In genomic region chr10:14008648-14009072, GRCh38 we compare ENCODE assay signal across 9 cellular contexts.
DNase-seq lines count a peak whose midpoint lies in the region; ATAC-seq and TF ChIP-seq lines count a peak whose summit lies in the region.
"Had no signal": no experiment of that assay in that cellular context is flagged by ENCODE, and none has a peak within 500 bp of the region (broad histone marks: within the 10 kb centered on the region; RNA-seq: fewer than 3 reads in every experiment).

No MANE protein-coding gene starts in this region.

- no peak for DNase-seq in CD8-positive, alpha-beta T cell
- DNase-seq in SJCRH30 (no peak), endodermal cell (no peak), psoas muscle (no peak), ureter (ENCODE audit: low spot score) (no peak), NCI-H1417 treated with DMSO at 0.1 percent for 48 hours (lab: John Stamatoyannopoulos, UW) (no peak), thyroid gland (no peak)
- DNase-seq: NCI-H2081 treated with DMSO at 0.1 percent for 48 hours had no signal

- no peak for TF ChIP-seq POLR2A in thyroid gland (IDR thresholded peaks at IDR 0.05)

- intact Hi-C loops in CD8-positive, alpha-beta T cell (cut with DNase I, micrococcal nuclease) = loop anchor here in 1 of 2 experiments (2.0 to 10.0 kb wide), 2 partner anchors 86 to 222 kb away; no protein-coding TSS in a partner anchor
- intact Hi-C loops in psoas muscle (cut with DNase I) = no loop called here
- intact Hi-C loops in thyroid gland (cut with DNase I) = no loop called here

- peak overlapping the region; percentile 84 for H3K4me3 Mint-ChIP-seq in CD8-positive, alpha-beta T cell
- H3K4me3 Mint-ChIP-seq in endodermal cell = no peak overlapping the region

- H3K4me3 ChIP-seq in CD8-positive, alpha-beta T cell (ENCODE audit: low read depth, low read length) = peak overlapping the region; percentile 42
- H3K4me3 ChIP-seq in SJCRH30 = peak overlapping the region; percentile 55
- no peak overlapping the region for H3K4me3 ChIP-seq in endodermal cell (ENCODE audit: low read length)
- peak overlapping the region; percentile 46 for H3K4me3 ChIP-seq in psoas muscle
- no peak overlapping the region for H3K4me3 ChIP-seq in thyroid gland (replicated peaks in 1 of 3)

- 94 to 100% methylated on average over 9 of the region's 9 CpGs for WGBS in endodermal cell (ENCODE audit: insufficient coverage in 1 of 2, insufficient read length in 1 of 2), 2 experiments
- WGBS in psoas muscle, 3 donors = 10 to 13% (median 13%) methylated on average over 9 of the region's 9 CpGs
- WGBS in thyroid gland, 2 donors = 55 to 62% methylated on average over 9 of the region's 9 CpGs

- H3K9me3 ChIP-seq in CD8-positive, alpha-beta T cell (ENCODE audit: low read length) = no peaks in the 10 kb centered on the region
- H3K9me3 ChIP-seq in SJCRH30 (replicated peaks) (no peaks in the 10 kb centered on the region), endodermal cell (ENCODE audit: control insufficient read depth, low read length) (no peaks in the 10 kb centered on the region), psoas muscle (no peaks in the 10 kb centered on the region), thyroid gland (no peaks in the 10 kb centered on the region)

- no peaks in the 10 kb centered on the region for H3K27me3 Mint-ChIP-seq in CD8-positive, alpha-beta T cell (ENCODE audit: low read depth)
- peaks cover 2% of the 10 kb centered on the region for H3K27me3 Mint-ChIP-seq in endodermal cell (ENCODE audit: insufficient read depth)

- H3K27me3 ChIP-seq in CD8-positive, alpha-beta T cell (ENCODE audit: insufficient read depth, low read length) = no peaks in the 10 kb centered on the region
- H3K27me3 ChIP-seq in SJCRH30 (no peaks in the 10 kb centered on the region), endodermal cell (ENCODE audit: control insufficient read depth, insufficient read depth, low read length, poor library complexity, severe bottlenecking) (no peaks in the 10 kb centered on the region), psoas muscle (ENCODE audit: insufficient read depth in 3 of 3, low read length in 2 of 3) (peaks cover 0 to 2% (median 0%) of the 10 kb centered on the region in 3 donors), thyroid gland (no peaks in the 10 kb centered on the region)

- no peak overlapping the region for H3K27ac ChIP-seq in CD8-positive, alpha-beta T cell (ENCODE audit: low read depth, low read length)
- H3K27ac ChIP-seq in SJCRH30 (peak overlapping the region; percentile 92), endodermal cell (ENCODE audit: low read depth, low read length) (peak overlapping the region; percentile 96), psoas muscle (no peak overlapping the region), thyroid gland (no peak overlapping the region)

- ATAC-seq in CD8-positive, alpha-beta T cell = peak; percentile 18
- peak in 2 of 4 donors; percentile 27 to 29 for ATAC-seq in psoas muscle
- ATAC-seq in GM21390 (IDR thresholded peaks at IDR 0.05; ENCODE audit: unreplicated experiment) = no peak

- H3K9ac ChIP-seq in endodermal cell (ENCODE audit: extremely low read depth, low read length, poor library complexity, severe bottlenecking) = no peak overlapping the region

- peak overlapping the region; percentile 91 for H3K27ac Mint-ChIP-seq in CD8-positive, alpha-beta T cell
- H3K27ac Mint-ChIP-seq in endodermal cell = no peak overlapping the region

- H3K9me3 Mint-ChIP-seq in CD8-positive, alpha-beta T cell = no peaks in the 10 kb centered on the region
- no peaks in the 10 kb centered on the region for H3K9me3 Mint-ChIP-seq in endodermal cell

- H3K36me3 ChIP-seq in CD8-positive, alpha-beta T cell (ENCODE audit: insufficient read depth, low read length) = no peaks in the 10 kb centered on the region
- no peaks in the 10 kb centered on the region for H3K36me3 ChIP-seq in SJCRH30
- no peaks in the 10 kb centered on the region for H3K36me3 ChIP-seq in endodermal cell (ENCODE audit: control insufficient read depth, insufficient read depth, low read length)
- H3K36me3 ChIP-seq in psoas muscle (ENCODE audit: insufficient read depth in 1 of 2, low read depth in 1 of 2) = no peaks in the 10 kb centered on the region
- H3K36me3 ChIP-seq in thyroid gland = no peaks in the 10 kb centered on the region

- peaks cover 52% of the 10 kb centered on the region for H3K4me1 Mint-ChIP-seq in CD8-positive, alpha-beta T cell (ENCODE audit: low read depth)
- peaks cover 18% of the 10 kb centered on the region for H3K4me1 Mint-ChIP-seq in endodermal cell

- H3K4me1 ChIP-seq in CD8-positive, alpha-beta T cell (ENCODE audit: insufficient read depth, low read length) = peaks cover 42% of the 10 kb centered on the region
- H3K4me1 ChIP-seq in SJCRH30 = peaks cover 5% of the 10 kb centered on the region; the same call in 1 of the 2 replicates
- no peaks in the 10 kb centered on the region for H3K4me1 ChIP-seq in endodermal cell (ENCODE audit: control insufficient read depth, insufficient read depth, low read length)
- peaks cover 7% of the 10 kb centered on the region for H3K4me1 ChIP-seq in psoas muscle
- H3K4me1 ChIP-seq in thyroid gland = peaks cover 0 to 5% of the 10 kb centered on the region in 2 donors

- H3K36me3 Mint-ChIP-seq in CD8-positive, alpha-beta T cell = no peaks in the 10 kb centered on the region
- H3K36me3 Mint-ChIP-seq in endodermal cell (ENCODE audit: low read depth) = no peaks in the 10 kb centered on the region

- POLR2A ChIA-PET in CD8-positive, alpha-beta T cell (lab: Charles Lee) = no interaction called here

- no peak for TF ChIP-seq CTCF in CD8-positive, alpha-beta T cell (IDR thresholded peaks at IDR 0.05)
- TF ChIP-seq CTCF in endodermal cell (conservative IDR thresholded peaks at IDR 0.05) (no peak), psoas muscle (IDR thresholded peaks at IDR 0.05) (no peak), thyroid gland (IDR thresholded peaks at IDR 0.05) (no peak)

- CTCF ChIA-PET in CD8-positive, alpha-beta T cell (lab: Charles Lee) = no interaction called here

Comparison
In these comparisons a context has a peak if more than half of its experiments do, and no peak if none do; other contexts are left out.
1. H3K27ac ChIP-seq: peak in SJCRH30 (single experiment) and endodermal cell (single experiment); none in CD8-positive, alpha-beta T cell (single experiment), psoas muscle (single experiment) and thyroid gland (0 of 3).
2. H3K4me3 ChIP-seq: peak in CD8-positive, alpha-beta T cell (single experiment), SJCRH30 (single experiment) and psoas muscle (single experiment); none in endodermal cell (single experiment) and thyroid gland (0 of 3).